29 cellular contexts compared by ENCODE assay signal in the genomic region with DNA sequence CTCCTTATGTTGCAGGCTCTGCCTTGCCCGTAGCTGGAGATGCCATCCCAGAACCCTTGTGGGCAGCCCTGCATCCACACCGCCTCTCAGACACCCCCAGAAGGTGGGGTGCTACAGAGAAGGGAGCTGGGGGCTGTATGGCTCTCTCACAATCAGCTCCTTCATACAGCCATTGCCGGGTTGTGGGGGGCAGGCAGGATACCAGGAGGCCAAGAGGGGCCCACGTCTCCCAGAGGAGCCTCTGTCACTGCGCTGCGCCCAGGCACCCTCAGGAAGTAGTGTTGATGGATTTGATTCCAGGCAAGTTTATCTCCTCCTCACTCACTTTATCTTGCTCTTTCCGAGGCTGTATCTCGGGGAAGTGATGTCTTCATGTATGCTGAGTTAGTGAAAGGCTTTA.
"Had no signal": no experiment of that assay in that cellular context is flagged by ENCODE, and none has a peak within 500 bp of the region (broad histone marks: within the 10 kb centered on the region; RNA-seq: fewer than 3 reads in every experiment).

No MANE protein-coding gene starts in this region.

- H3K36me3 ChIP-seq: brain microvascular endothelial cell, Peyer's patch had no signal

- DNase-seq: activated CD4-positive, alpha-beta memory T cell treated with anti-CD3 and anti-CD28 coated beads for 36 hours; activated CD4-positive, alpha-beta T cell treated with anti-CD3 and anti-CD28 coated beads, Interleukin-2, amount 50 U/mL, for 1 hour; activated CD8-positive, alpha-beta memory T cell treated with anti-CD3 and anti-CD28 coated beads, Interleukin-2, amount 50 U/mL, for 4 hours; activated effector memory CD4-positive, alpha-beta T cell treated with Interleukin-2 at 50 U/mL for 16 hours; activated naive CD4-positive, alpha-beta T cell treated with anti-CD3 and anti-CD28 coated beads, Interleukin-2, amount 10 ng/mL, durations not matched to agents 7 days and 5 days; activated naive CD8-positive, alpha-beta T cell treated with anti-CD3 and anti-CD28 coated beads, Interleukin-2, amount 50 U/mL, for 24 hours; activated T-cell treated with anti-CD3 and anti-CD28 coated beads for 4 hours; activated T-cell treated with anti-CD3 and anti-CD28 coated beads, Interleukin-2, amount 50 U/mL, for 4 hours; anterior cingulate cortex; brain microvascular endothelial cell; MM.1S; MV-4-11; NCI-H1092; NCI-H1436 treated with DMSO at 0.1 percent for 48 hours; NCI-H1694 treated with DMSO at 0.1 percent for 48 hours; NCI-H2029 treated with DMSO at 0.1 percent for 48 hours; NCI-H2107; NCI-H2171; NCI-H510A; NCI-H526; NCI-H748 treated with DMSO at 0.1 percent for 48 hours; NK-92 treated with Interleukin-12 subunit alpha and Interleukin-12 subunit beta, amount 100 ng/mL, for 24 hours; PC-3; Peyer's patch; RPMI8226 had no signal

- ATAC-seq: activated naive CD8-positive, alpha-beta T cell treated with anti-CD3 and anti-CD28 coated beads, Interleukin-2, amount 50 U/mL, for 24 hours; activated T-cell treated with anti-CD3 and anti-CD28 coated beads, Interleukin-2, amount 50 U/mL, for 4 hours; PC-3 had no signal

- H3K36me3 Mint-ChIP-seq: activated CD4-positive, alpha-beta memory T cell treated with anti-CD3 and anti-CD28 coated beads for 36 hours; activated naive CD4-positive, alpha-beta T cell treated with anti-CD3 and anti-CD28 coated beads, Interleukin-2, amount 10 ng/mL, durations not matched to agents 7 days and 5 days; activated naive CD8-positive, alpha-beta T cell had no signal

- H3K4me3 ChIP-seq: Peyer's patch had no signal

- H3K4me1 ChIP-seq: Peyer's patch had no signal

- H3K27me3 ChIP-seq: brain microvascular endothelial cell, Peyer's patch had no signal

- H3K4me1 Mint-ChIP-seq: activated naive CD4-positive, alpha-beta T cell treated with anti-CD3 and anti-CD28 coated beads, Interleukin-2, amount 10 ng/mL, durations not matched to agents 7 days and 5 days; activated naive CD8-positive, alpha-beta T cell treated with anti-CD3 and anti-CD28 coated beads, Interleukin-2, amount 50 U/mL, for 24 hours had no signal

- H3K9me3 ChIP-seq: Peyer's patch had no signal

- H3K4me3 Mint-ChIP-seq: activated CD4-positive, alpha-beta memory T cell treated with anti-CD3 and anti-CD28 coated beads for 36 hours; activated naive CD4-positive, alpha-beta T cell treated with anti-CD3 and anti-CD28 coated beads, Interleukin-2, amount 10 ng/mL, durations not matched to agents 7 days and 5 days; activated naive CD8-positive, alpha-beta T cell; activated naive CD8-positive, alpha-beta T cell treated with anti-CD3 and anti-CD28 coated beads, Interleukin-2, amount 50 U/mL, for 24 hours; activated T-cell treated with anti-CD3 and anti-CD28 coated beads, Interleukin-2, amount 50 U/mL, for 4 hours; T-helper 1 cell treated with Interleukin-12 subunit alpha and Interleukin-12 subunit beta and Interleukin-4 antibody, amounts not matched to agents 30 μg/mL and 1 μg/mL, for 36 hours; T-helper 2 cell treated with Interferon-gamma antibody and Interleukin-4, amounts not matched to agents 5 μg/mL and 100 μg/mL, for 36 hours had no signal

- H3K27ac Mint-ChIP-seq: activated CD4-positive, alpha-beta memory T cell treated with anti-CD3 and anti-CD28 coated beads for 36 hours; activated naive CD4-positive, alpha-beta T cell treated with anti-CD3 and anti-CD28 coated beads, Interleukin-2, amount 10 ng/mL, durations not matched to agents 7 days and 5 days; activated naive CD8-positive, alpha-beta T cell; activated naive CD8-positive, alpha-beta T cell treated with anti-CD3 and anti-CD28 coated beads, Interleukin-2, amount 50 U/mL, for 24 hours; T-helper 1 cell treated with Interleukin-12 subunit alpha and Interleukin-12 subunit beta and Interleukin-4 antibody, amounts not matched to agents 30 μg/mL and 1 μg/mL, for 36 hours; T-helper 2 cell treated with Interferon-gamma antibody and Interleukin-4, amounts not matched to agents 5 μg/mL and 100 μg/mL, for 36 hours had no signal

- H3K9me3 Mint-ChIP-seq: activated CD4-positive, alpha-beta memory T cell treated with anti-CD3 and anti-CD28 coated beads for 36 hours; activated naive CD4-positive, alpha-beta T cell treated with anti-CD3 and anti-CD28 coated beads, Interleukin-2, amount 10 ng/mL, durations not matched to agents 7 days and 5 days; activated naive CD8-positive, alpha-beta T cell treated with anti-CD3 and anti-CD28 coated beads, Interleukin-2, amount 50 U/mL, for 24 hours; activated T-cell treated with anti-CD3 and anti-CD28 coated beads, Interleukin-2, amount 50 U/mL, for 4 hours; T-helper 1 cell treated with Interleukin-12 subunit alpha and Interleukin-12 subunit beta and Interleukin-4 antibody, amounts not matched to agents 30 μg/mL and 1 μg/mL, for 36 hours; T-helper 2 cell treated with Interferon-gamma antibody and Interleukin-4, amounts not matched to agents 5 μg/mL and 100 μg/mL, for 36 hours had no signal

- H3K27ac ChIP-seq: brain microvascular endothelial cell, KMS-11, Peyer's patch had no signal
